In the genomic region with DNA sequence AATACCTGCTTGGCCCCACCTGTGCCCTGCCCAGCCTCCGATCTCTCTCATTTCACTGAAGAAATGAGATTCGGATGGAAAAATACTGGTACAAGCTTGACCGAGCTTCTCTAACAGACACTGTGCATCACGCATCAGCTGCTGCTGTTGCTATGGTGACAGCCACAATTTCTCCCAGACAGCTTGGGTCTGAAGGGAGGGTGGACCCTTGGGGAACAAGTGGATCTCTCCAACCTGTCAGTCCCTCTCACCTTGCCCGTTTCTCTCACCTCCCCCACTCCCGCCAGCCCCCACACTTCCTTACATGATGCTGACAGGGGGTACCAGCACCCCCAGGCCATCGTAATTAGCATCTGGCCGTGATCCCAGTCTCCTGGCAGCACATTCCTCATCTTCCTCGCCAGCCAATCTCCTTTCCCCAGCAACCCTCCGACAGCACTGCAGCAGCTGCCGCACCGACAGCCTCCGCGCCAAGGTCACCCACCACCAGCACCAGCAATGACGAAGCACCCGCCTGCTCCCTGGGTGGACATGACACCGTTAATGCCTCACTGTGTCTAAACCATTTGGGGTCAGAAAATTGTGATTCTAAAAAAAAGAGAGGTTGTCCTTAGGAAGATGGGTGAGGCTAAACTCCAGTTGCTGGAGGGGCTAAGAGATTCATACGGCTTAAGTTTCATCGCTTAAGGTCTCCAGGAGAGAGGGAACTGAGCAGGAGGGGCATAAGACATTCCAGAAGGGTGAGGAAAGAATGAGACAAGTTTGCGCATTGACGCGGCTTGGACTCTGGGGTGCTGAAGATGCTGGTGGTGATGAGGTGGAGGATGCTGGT, we compare ENCODE assay signal across 8 cellular contexts. TPM values are rescaled to one million over a fixed set of nuclear protein-coding genes. Genes with fewer than 3 reads are reported as not detected.
DNase-seq lines count a peak whose midpoint lies in the region; ATAC-seq, FAIRE-seq and TF ChIP-seq lines count a peak whose summit lies in the region.

No MANE protein-coding gene starts in this region.

- H3K9me3 ChIP-seq in DOHH2 (ENCODE audit: control insufficient read depth, insufficient read depth, low read length) (no peaks in the 10 kb centered on the region), GM12878 (replicated peaks; ENCODE audit: control insufficient read depth, insufficient read depth, low read length) (no peaks in the 10 kb centered on the region), iPS-20b (ENCODE audit: insufficient read depth, low read depth, low read length) (no peaks in the 10 kb centered on the region), skeletal muscle satellite cell (replicated peaks; ENCODE audit: low read length) (no peaks in the 10 kb centered on the region)

- DNase-seq in NCI-H146 (lab: John Stamatoyannopoulos, UW) (peak; percentile 65), GM12878 (ENCODE audit: low read depth, low spot score) (no peak)
- DNase-seq in activated CD8-positive, alpha-beta memory T cell treated with anti-CD3 and anti-CD28 coated beads, Interleukin-2, amount 50 U/mL, for 48 hours: no peak

- no peak overlapping the region for H2AFZ ChIP-seq in GM12878 (ENCODE audit: control insufficient read depth, low read depth, low read length)

- no peaks in the 10 kb centered on the region for H4K20me1 ChIP-seq in DOHH2 (ENCODE audit: control insufficient read depth, insufficient read depth, low read depth, low read length)
- H4K20me1 ChIP-seq in GM12878 (ENCODE audit: control insufficient read depth, insufficient read depth): no peaks in the 10 kb centered on the region

- TF ChIP-seq CTCF in DOHH2 (IDR thresholded peaks at IDR 0.05; ENCODE audit: low read depth, low read length, poor library complexity, severe bottlenecking) (no peak), GM12878 (IDR thresholded peaks at IDR 0.05 in 2 of 3, conservative IDR thresholded peaks at IDR 0.05 in 1 of 3; ENCODE audit: control insufficient read depth in 2 of 3, extremely low read depth in 1 of 3, insufficient read depth in 1 of 3, low read depth in 3 of 3, low read length in 3 of 3) (no peak)

- intact Hi-C loops in GM12878 (cut with micrococcal nuclease; ENCODE audit: unreplicated experiment): no loop called here

- H3K79me2 ChIP-seq in DOHH2 (ENCODE audit: control insufficient read depth, low read length) (no peaks in the 10 kb centered on the region), GM12878 (ENCODE audit: control insufficient read depth, insufficient read depth, low read length) (no peaks in the 10 kb centered on the region)

- SMC1A ChIA-PET in GM12878 (lab: Charles Lee; ENCODE audit: uncharacterized antibody, unreplicated experiment): interaction anchor here (1.1 to 1.8 kb wide), 3 partner anchors 12 to 137 kb away, joined by 3 to 8 read pairs (median 6); no protein-coding TSS in a partner anchor

- no peaks in the 10 kb centered on the region for H3K9me2 ChIP-seq in DOHH2 (replicated peaks; ENCODE audit: control insufficient read depth, low read length)

- peak overlapping the region; percentile 34 for H3K4me3 ChIP-seq in DOHH2 (ENCODE audit: low read length)
- no peak overlapping the region for H3K4me3 ChIP-seq in GM12878
- H3K4me3 ChIP-seq in iPS-20b (ENCODE audit: low read length): peak overlapping the region; percentile 36; the same call in 1 of the 2 replicates
- H3K4me3 ChIP-seq in skeletal muscle satellite cell (ENCODE audit: low read length): peak overlapping the region; percentile 53

- H3K27me3 ChIP-seq in DOHH2 (ENCODE audit: control insufficient read depth, low read length): no peaks in the 10 kb centered on the region
- H3K27me3 ChIP-seq in GM12878 (replicated peaks in 1 of 2; ENCODE audit: control insufficient read depth in 2 of 2, insufficient read depth in 2 of 2, low read length in 1 of 2): no peaks in the 10 kb centered on the region
- H3K27me3 ChIP-seq in iPS-20b (ENCODE audit: insufficient read depth, low read length): no peaks in the 10 kb centered on the region
- H3K27me3 ChIP-seq in skeletal muscle satellite cell (ENCODE audit: control insufficient read depth, insufficient read depth, low read length): no peaks in the 10 kb centered on the region

- peaks cover 19% of the 10 kb centered on the region for H3K4me1 ChIP-seq in DOHH2 (ENCODE audit: control insufficient read depth, low read length)
- peaks cover 17% of the 10 kb centered on the region for H3K4me1 ChIP-seq in GM12878 (ENCODE audit: control insufficient read depth, insufficient read depth, low read length)
- H3K4me1 ChIP-seq in iPS-20b (ENCODE audit: insufficient read depth, low read length): peaks cover 4% of the 10 kb centered on the region; the same call in 1 of the 2 replicates
- H3K4me1 ChIP-seq in skeletal muscle satellite cell (ENCODE audit: control insufficient read depth, insufficient read depth, low read length): peaks cover 29% of the 10 kb centered on the region

- no TSS peak for BruUV-seq in GM12878 (replicated peaks; lab: Mats Ljungman, UMichigan)

- no peak for TF ChIP-seq POLR2A in GM12878 (IDR thresholded peaks at IDR 0.05; ENCODE audit: low read depth, low read length)

- no peaks in the 10 kb centered on the region for H3F3A ChIP-seq in DOHH2 (ENCODE audit: control insufficient read depth, insufficient read depth)

- H3K27ac ChIP-seq in DOHH2 (ENCODE audit: low read depth, low read length) (no peak overlapping the region), GM12878 (ENCODE audit: control insufficient read depth, insufficient read depth) (no peak overlapping the region), iPS-20b (ENCODE audit: low read length) (no peak overlapping the region)

- POLR2A ChIA-PET in GM12878 (lab: Charles Lee): interaction anchor here (0.6 kb wide), 1 partner anchor 180 kb away, joined by 5 read pairs; no protein-coding TSS in a partner anchor

- ATAC-seq in GM12878 (peak; percentile 48), GM21390 (IDR thresholded peaks at IDR 0.05; ENCODE audit: unreplicated experiment) (no peak), GM19351 (IDR thresholded peaks at IDR 0.05; ENCODE audit: unreplicated experiment) (no peak)

- RAD21 ChIA-PET in GM12878 (lab: Charles Lee; ENCODE audit: unreplicated experiment): no interaction called here

- TF ChIP-seq EP300 in GM12878 (IDR thresholded peaks at IDR 0.05; ENCODE audit: borderline replicate concordance in 1 of 2, control insufficient read depth in 1 of 2, low read depth in 2 of 2, low read length in 2 of 2): no peak

- no peak for TF ChIP-seq RAD21 in GM12878 (IDR thresholded peaks at IDR 0.05; ENCODE audit: insufficient read depth, low read depth, low read length)

- H3K4me2 ChIP-seq in DOHH2 (ENCODE audit: low read length): peak overlapping the region; percentile 55
- no peak overlapping the region for H3K4me2 ChIP-seq in GM12878 (ENCODE audit: control insufficient read depth, insufficient read depth)
- peak overlapping the region; percentile 77 for H3K4me2 ChIP-seq in skeletal muscle satellite cell (ENCODE audit: low read length)

- no peaks in the 10 kb centered on the region for H3K36me3 ChIP-seq in DOHH2 (ENCODE audit: control insufficient read depth, low read length)
- no peaks in the 10 kb centered on the region for H3K36me3 ChIP-seq in GM12878 (ENCODE audit: control insufficient read depth in 2 of 2, insufficient read depth in 2 of 2, low read length in 1 of 2)
- H3K36me3 ChIP-seq in iPS-20b (ENCODE audit: insufficient read depth, low read depth, low read length): no peaks in the 10 kb centered on the region
- H3K36me3 ChIP-seq in skeletal muscle satellite cell (ENCODE audit: insufficient read depth, low read length): no peaks in the 10 kb centered on the region

- 59% methylated on average over 22 of the region's 22 CpGs for WGBS in GM12878 (ENCODE audit: insufficient coverage, insufficient replicate concordance, low lambda C conversion rate, missing lambda C conversion rate)

- FAIRE-seq in GM12878 (lab: Jason Lieb, UNC): no peak

- in situ Hi-C loops in GM12878 (cut with MboI): no loop called here

- no peak overlapping the region for H3K9ac ChIP-seq in GM12878 (ENCODE audit: control insufficient read depth, insufficient read depth, low read length)
- no peak overlapping the region for H3K9ac ChIP-seq in iPS-20b (ENCODE audit: low read depth, low read length)
- peak overlapping the region; percentile 61 for H3K9ac ChIP-seq in skeletal muscle satellite cell (ENCODE audit: low read depth, low read length)

- CTCF ChIA-PET in GM12878 (lab: Yijun Ruan, JAX): no interaction called here

TF ChIP-seq in GM12878, 131 proteins besides CTCF, POLR2A, EP300 and RAD21 (continues in another document):
- TF ChIP-seq SIN3A (IDR thresholded peaks at IDR 0.05; ENCODE audit: low read depth, low read length): no peak
- peak; percentile 62; the same call in 1 of the 2 replicates for TF ChIP-seq BMI1 (IDR thresholded peaks at IDR 0.05; ENCODE audit: borderline replicate concordance)
- peak; percentile 10; the same call in 1 of the 2 replicates for TF ChIP-seq RUNX3 (IDR thresholded peaks at IDR 0.05; ENCODE audit: low read length)

RNA-seq across cellular contexts. Expression of a gene that starts 58.6 kb away (rescaled TPM):
- total RNA-seq in GM12878 (2013; cell fraction: nucleolus; rRNA removed): 165 and 188 TPM in 2 replicates
- total RNA-seq in GM12878 (2014; rRNA removed) (28.2 and 33.5 TPM in 2 replicates), GM12878 (2014; rRNA removed; fragmentation: Illumina TruSeq; extraction: Trizol) (31.9 and 32.2 TPM in 2 replicates), GM12878 (2021) (35.3 and 41.3 TPM in 2 replicates)
- 10.9 TPM for polyA plus RNA-seq in GM12878 (2011; ENCODE audit: low read depth)
- polyA plus RNA-seq in GM12878 (2011; rRNA removed) (35.7 and 37.1 TPM in 2 replicates), GM12878 (2014; fragmentation: Illumina TruSeq; extraction: Trizol) (36.9 and 56.5 TPM in 2 replicates), GM12878 (2014; fragmentation: Nextera tagmentation; extraction: Ambion mirVana) (1 to 10 TPM; 4.6 to 4.9 TPM), GM12878 (2014; rRNA removed) (31.2 and 34.7 TPM in 2 replicates), GM12878 (2016; fragmentation: Nextera tagmentation; extraction: Ambion mirVana) (10 to 100 TPM; 25.9 TPM)
- polyA plus RNA-seq in GM12878 (2011; cell fraction: cytosol; rRNA removed): 34.2 and 40.7 TPM in 2 replicates
- 78.5 and 90.6 TPM in 2 replicates for polyA plus RNA-seq in GM12878 (2011; cell fraction: nucleus; rRNA removed)
- 16.5 and 16.8 TPM in 2 replicates for polyA plus RNA-seq in GM12878 (2012)
- 61.0 and 82.4 TPM in 2 replicates for polyA minus RNA-seq in GM12878 (2011; rRNA and poly(A)+ RNA removed)
- 17.1 and 19.3 TPM in 2 replicates for polyA minus RNA-seq in GM12878 (2011; cell fraction: cytosol; rRNA and poly(A)+ RNA removed)
- 56.8 and 91.5 TPM in 2 replicates for polyA minus RNA-seq in GM12878 (2011; cell fraction: nucleus; rRNA and poly(A)+ RNA removed)
- total RNA-seq in skeletal muscle satellite cell (2012; rRNA removed): 23.6 and 28.2 TPM in 2 replicates
